Comparison of ENCODE assay signal across 33 cellular contexts in genomic region chr17:57651996-57652395, GRCh38.
"Had no signal": no experiment of that assay in that cellular context is flagged by ENCODE, and none has a peak within 500 bp of the region (broad histone marks: within the 10 kb centered on the region; RNA-seq: fewer than 3 reads in every experiment).

No MANE protein-coding gene starts in this region.

- H3K27ac Mint-ChIP-seq: activated B cell treated with CpG ODN at 0.5 μM for 24 hours; activated CD8-positive, alpha-beta T cell treated with anti-CD3 and anti-CD28 coated beads for 36 hours; activated naive CD4-positive, alpha-beta T cell treated with anti-CD3 and anti-CD28 coated beads for 36 hours; activated naive CD4-positive, alpha-beta T cell treated with anti-CD3 and anti-CD28 coated beads, Interleukin-2, amount 50 U/mL, for 24 hours; activated naive CD8-positive, alpha-beta T cell treated with anti-CD3 and anti-CD28 coated beads for 36 hours; activated naive CD8-positive, alpha-beta T cell treated with anti-CD3 and anti-CD28 coated beads, Interleukin-2, amount 50 U/mL, for 24 hours; activated T-helper 1 cell treated with anti-CD3 and anti-CD28 coated beads, Interleukin-12 subunit alpha, Interleukin-12 subunit beta, Interleukin-2, Interleukin-4 antibody, amounts not matched to agents 30 ng/mL and 10 ng/mL and 1 ng/mL, durations not matched to agents 14 hours and 24 hours and 36 hours; activated T-helper 2 cell treated with anti-CD3 and anti-CD28 coated beads, Interferon-gamma antibody, Interleukin-2, Interleukin-4, amounts not matched to agents 10 μg/mL and 5 μg/mL and 100 μg/mL, durations not matched to agents 14 hours and 24 hours and 36 hours; T-helper 17 cell; T-helper 2 cell treated with Interferon-gamma antibody and Interleukin-4, amounts not matched to agents 5 μg/mL and 100 μg/mL, for 36 hours had no signal

- H3K36me3 ChIP-seq: ascending aorta, breast epithelium, cardiac muscle cell, gastrocnemius medialis had no signal

- H3K27me3 ChIP-seq: ascending aorta, breast epithelium, cardiac muscle cell, esophagus muscularis mucosa, foreskin keratinocyte, gastrocnemius medialis had no signal

- H3K9me3 ChIP-seq: ascending aorta, breast epithelium, esophagus muscularis mucosa, gastrocnemius medialis had no signal

- H3K27me3 Mint-ChIP-seq: activated B cell treated with CpG ODN at 0.5 μM for 24 hours; activated CD8-positive, alpha-beta T cell treated with anti-CD3 and anti-CD28 coated beads for 36 hours; activated naive CD4-positive, alpha-beta T cell treated with anti-CD3 and anti-CD28 coated beads, Interleukin-2, amount 50 U/mL, for 24 hours; activated naive CD8-positive, alpha-beta T cell treated with anti-CD3 and anti-CD28 coated beads for 36 hours; activated naive CD8-positive, alpha-beta T cell treated with anti-CD3 and anti-CD28 coated beads, Interleukin-2, amount 50 U/mL, for 24 hours; brain; central memory CD8-positive, alpha-beta T cell; effector memory CD8-positive, alpha-beta T cell; T-helper 17 cell had no signal

- H3K27ac ChIP-seq: ascending aorta, breast epithelium, cardiac muscle cell, esophagus muscularis mucosa, foreskin keratinocyte, gastrocnemius medialis had no signal

- H3K4me1 ChIP-seq: ascending aorta, breast epithelium, esophagus muscularis mucosa, foreskin keratinocyte, gastrocnemius medialis had no signal

- H3K36me3 Mint-ChIP-seq: activated naive CD8-positive, alpha-beta T cell treated with anti-CD3 and anti-CD28 coated beads for 36 hours had no signal

- H3K4me3 Mint-ChIP-seq: activated B cell treated with CpG ODN at 0.5 μM for 24 hours; activated CD8-positive, alpha-beta T cell treated with anti-CD3 and anti-CD28 coated beads for 36 hours; activated naive CD4-positive, alpha-beta T cell treated with anti-CD3 and anti-CD28 coated beads for 36 hours; activated naive CD4-positive, alpha-beta T cell treated with anti-CD3 and anti-CD28 coated beads, Interleukin-2, amount 50 U/mL, for 24 hours; activated naive CD8-positive, alpha-beta T cell treated with anti-CD3 and anti-CD28 coated beads for 36 hours; activated naive CD8-positive, alpha-beta T cell treated with anti-CD3 and anti-CD28 coated beads, Interleukin-2, amount 50 U/mL, for 24 hours; activated T-cell treated with anti-CD3 and anti-CD28 coated beads, Interleukin-2, amount 50 U/mL, for 4 hours; activated T-helper 1 cell treated with anti-CD3 and anti-CD28 coated beads, Interleukin-12 subunit alpha, Interleukin-12 subunit beta, Interleukin-2, Interleukin-4 antibody, amounts not matched to agents 30 ng/mL and 10 ng/mL and 1 ng/mL, durations not matched to agents 14 hours and 24 hours and 36 hours; brain; central memory CD8-positive, alpha-beta T cell; effector memory CD8-positive, alpha-beta T cell; T-helper 17 cell; T-helper 2 cell treated with Interferon-gamma antibody and Interleukin-4, amounts not matched to agents 5 μg/mL and 100 μg/mL, for 36 hours had no signal

- H3K4me1 Mint-ChIP-seq: activated B cell treated with CpG ODN at 0.5 μM for 24 hours; activated naive CD4-positive, alpha-beta T cell treated with anti-CD3 and anti-CD28 coated beads, Interleukin-2, amount 50 U/mL, for 24 hours had no signal

- H3K9me3 Mint-ChIP-seq: activated B cell treated with CpG ODN at 0.5 μM for 24 hours; activated CD8-positive, alpha-beta T cell treated with anti-CD3 and anti-CD28 coated beads for 36 hours; activated naive CD4-positive, alpha-beta T cell treated with anti-CD3 and anti-CD28 coated beads for 36 hours; activated naive CD4-positive, alpha-beta T cell treated with anti-CD3 and anti-CD28 coated beads, Interleukin-2, amount 50 U/mL, for 24 hours; activated naive CD8-positive, alpha-beta T cell treated with anti-CD3 and anti-CD28 coated beads for 36 hours; activated naive CD8-positive, alpha-beta T cell treated with anti-CD3 and anti-CD28 coated beads, Interleukin-2, amount 50 U/mL, for 24 hours; activated T-cell treated with anti-CD3 and anti-CD28 coated beads, Interleukin-2, amount 50 U/mL, for 4 hours; activated T-helper 1 cell treated with anti-CD3 and anti-CD28 coated beads, Interleukin-12 subunit alpha, Interleukin-12 subunit beta, Interleukin-2, Interleukin-4 antibody, amounts not matched to agents 30 ng/mL and 10 ng/mL and 1 ng/mL, durations not matched to agents 14 hours and 24 hours and 36 hours; activated T-helper 2 cell treated with anti-CD3 and anti-CD28 coated beads, Interferon-gamma antibody, Interleukin-2, Interleukin-4, amounts not matched to agents 10 μg/mL and 5 μg/mL and 100 μg/mL, durations not matched to agents 14 hours and 24 hours and 36 hours; brain; central memory CD8-positive, alpha-beta T cell; effector memory CD8-positive, alpha-beta T cell; T-helper 2 cell treated with Interferon-gamma antibody and Interleukin-4, amounts not matched to agents 5 μg/mL and 100 μg/mL, for 36 hours had no signal

- H3K4me3 ChIP-seq: ascending aorta, breast epithelium, cardiac muscle cell, esophagus muscularis mucosa, gastrocnemius medialis had no signal

- ATAC-seq: activated CD4-positive, CD25-positive, alpha-beta regulatory T cell treated with anti-CD3 and anti-CD28 coated beads, Interleukin-2, amount 50 U/mL, for 24 hours; activated CD8-positive, alpha-beta T cell treated with anti-CD3 and anti-CD28 coated beads for 36 hours; activated naive CD8-positive, alpha-beta T cell treated with anti-CD3 and anti-CD28 coated beads, Interleukin-2, amount 50 U/mL, for 24 hours; activated T-cell treated with anti-CD3 and anti-CD28 coated beads, Interleukin-2, amount 50 U/mL, for 4 hours; effector memory CD8-positive, alpha-beta T cell; foreskin keratinocyte; gastrocnemius medialis; T-helper 17 cell had no signal

- DNase-seq: activated B cell treated with CpG ODN at 0.5 μM for 24 hours; activated CD4-positive, alpha-beta T cell treated with anti-CD3 and anti-CD28 coated beads for 48 hours; activated CD4-positive, alpha-beta T cell treated with anti-CD3 and anti-CD28 coated beads, Interleukin-2, amount 50 U/mL, for 1 hour; activated CD4-positive, alpha-beta T cell treated with anti-CD3 and anti-CD28 coated beads, Interleukin-2, amount 50 U/mL, for 48 hours; activated CD8-positive, alpha-beta memory T cell treated with anti-CD3 and anti-CD28 coated beads for 24 hours; activated CD8-positive, alpha-beta T cell treated with anti-CD3 and anti-CD28 coated beads for 36 hours; activated effector memory CD4-positive, alpha-beta T cell treated with anti-CD3 and anti-CD28 coated beads, Interleukin-2, amount 50 U/mL, for 16 hours; activated naive CD4-positive, alpha-beta T cell treated with anti-CD3 and anti-CD28 coated beads for 36 hours; activated naive CD8-positive, alpha-beta T cell treated with anti-CD3 and anti-CD28 coated beads for 36 hours; activated naive CD8-positive, alpha-beta T cell treated with anti-CD3 and anti-CD28 coated beads, Interleukin-2, amount 50 U/mL, for 24 hours; activated T-cell treated with anti-CD3 and anti-CD28 coated beads, Interleukin-2, amount 50 U/mL, for 4 hours; cortex of kidney; dermis blood vessel endothelial cell; effector CD4-positive, alpha-beta T cell; effector memory CD8-positive, alpha-beta T cell; erythroblast; foreskin keratinocyte; gastrocnemius medialis; T-helper 1 cell; T-helper 17 cell; T1000; WERI-Rb-1 had no signal
